8 cellular contexts compared by ENCODE assay signal in the genomic region with DNA sequence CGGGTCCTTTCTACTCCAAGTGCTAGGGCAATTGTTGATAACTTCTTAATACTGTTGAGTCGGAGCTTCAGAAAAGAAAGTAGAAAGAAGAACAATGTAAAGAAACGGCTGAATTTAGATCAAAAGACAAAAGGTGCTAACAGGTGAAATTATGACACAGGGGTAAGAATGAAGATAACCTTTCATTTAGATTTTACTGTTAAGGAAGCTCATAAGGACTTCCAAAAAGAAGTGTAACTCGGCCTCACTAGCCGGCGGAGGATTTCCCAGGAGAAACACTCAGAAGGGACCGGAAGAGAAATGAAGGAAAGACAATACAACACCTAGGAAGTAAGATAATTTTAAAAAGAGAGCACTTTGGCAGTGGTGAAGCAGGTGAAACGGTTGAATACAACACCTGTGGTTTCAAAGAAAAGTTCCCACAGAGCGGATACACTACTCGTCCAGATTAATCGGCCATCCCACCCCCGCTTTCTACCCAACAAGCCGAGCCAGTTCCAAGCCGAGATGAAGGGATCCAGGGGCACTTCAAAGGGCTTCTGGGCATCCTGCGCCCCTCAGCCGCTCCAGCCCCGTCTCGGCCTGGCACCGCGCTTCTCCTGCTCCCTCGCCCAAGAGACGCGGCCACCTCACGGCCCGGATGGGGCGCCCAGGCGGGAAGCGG. TPM values are rescaled to one million over a fixed set of nuclear protein-coding genes. Genes with fewer than 3 reads are reported as not detected.
DNase-seq lines count a peak whose midpoint lies in the region; ATAC-seq and TF ChIP-seq lines count a peak whose summit lies in the region.

No MANE protein-coding gene starts in this region.

- H3K9ac ChIP-seq in mammary epithelial cell (ENCODE audit: insufficient read depth, low read length): peak overlapping the region; percentile 78

- dilution Hi-C loops in mammary epithelial cell (cut with HindIII; ENCODE audit: low sequenced_read_pairs): no loop called here

- intact Hi-C loops in mammary epithelial cell (cut with micrococcal nuclease) (no loop called here), left colon (cut with DNase I, micrococcal nuclease) (loop anchor here in 1 of 2 donors (5.0 kb wide), 1 partner anchor 163 kb away; a partner anchor contains a TSS)

- in situ Hi-C loops in mammary epithelial cell (cut with MboI; ENCODE audit: low sequenced_read_pairs in 2 of 2): no loop called here
- in situ Hi-C loops in GM13976 (cut with MboI; ENCODE audit: low sequenced_read_pairs, unreplicated experiment): loop anchor here (10.0 kb wide), 1 partner anchor 161 kb away; a partner anchor contains a TSS

- peak overlapping the region; percentile 74 for H3K4me2 ChIP-seq in mammary epithelial cell (ENCODE audit: insufficient read depth, low read depth, low read length)

- H3K27me3 ChIP-seq in mammary epithelial cell (ENCODE audit: insufficient read depth, low read length) (no peaks in the 10 kb centered on the region), thymus (ENCODE audit: control insufficient read depth, insufficient read depth) (no peaks in the 10 kb centered on the region)

- H3K36me3 ChIP-seq in KOPT-K1 (ENCODE audit: insufficient read depth, low read length): peaks cover 44% of the 10 kb centered on the region
- peaks cover 3% of the 10 kb centered on the region for H3K36me3 ChIP-seq in mammary epithelial cell (ENCODE audit: insufficient read depth, low read length)
- H3K36me3 ChIP-seq in thymus (ENCODE audit: control insufficient read depth, insufficient read depth): peaks cover 21% of the 10 kb centered on the region

- H3K27ac ChIP-seq in KOPT-K1 (ENCODE audit: low read depth, low read length, poor library complexity, severe bottlenecking): peak overlapping the region; percentile 74
- peak overlapping the region; percentile 78 for H3K27ac ChIP-seq in mammary epithelial cell (ENCODE audit: insufficient read depth, low read depth, low read length)
- peak overlapping the region; percentile 65 for H3K27ac ChIP-seq in thymus (ENCODE audit: low read depth)

- H3K79me2 ChIP-seq in mammary epithelial cell (ENCODE audit: insufficient read depth, low read length): peaks cover 50% of the 10 kb centered on the region

- peak; percentile 16 for DNase-seq in mammary epithelial cell
- no peak for DNase-seq in left colon
- no peak for DNase-seq in GM13976 (ENCODE audit: low spot score)
- DNase-seq in cortex of kidney (lab: John Stamatoyannopoulos, UW): no peak

- ATAC-seq in GM21619 (IDR thresholded peaks at IDR 0.05; ENCODE audit: unreplicated experiment): peak; percentile 46
- peak; percentile 53 for ATAC-seq in left colon

- no TSS peak for BruUV-seq in mammary epithelial cell (replicated peaks; lab: Mats Ljungman, UMichigan)

- no peaks in the 10 kb centered on the region for H4K20me1 ChIP-seq in mammary epithelial cell (ENCODE audit: insufficient read depth, low read length)

- WGBS in mammary epithelial cell (ENCODE audit: low coverage, missing lambda C conversion rate): 2% methylated on average over 25 of the region's 28 CpGs
- 3% methylated on average over 28 of the region's 28 CpGs for WGBS in thymus

- H2AFZ ChIP-seq in mammary epithelial cell (ENCODE audit: low read depth, low read length): peak overlapping the region; percentile 97

- no peaks in the 10 kb centered on the region for H3K9me3 ChIP-seq in KOPT-K1 (ENCODE audit: insufficient read depth, low read length, poor library complexity, severe bottlenecking)
- no peaks in the 10 kb centered on the region for H3K9me3 ChIP-seq in mammary epithelial cell (replicated peaks; ENCODE audit: insufficient read depth, low read length)
- no peaks in the 10 kb centered on the region for H3K9me3 ChIP-seq in thymus (ENCODE audit: control insufficient read depth)

- H3K4me1 ChIP-seq in mammary epithelial cell (ENCODE audit: insufficient read depth, low read length) (peaks cover 16% of the 10 kb centered on the region), thymus (ENCODE audit: control insufficient read depth, insufficient read depth, low read length) (peaks cover 9% of the 10 kb centered on the region)

- CTCF ChIA-PET in mammary epithelial cell (lab: Charles Lee; ENCODE audit: low non-redundant PET): interaction anchor here (0.7 kb wide), 1 partner anchor 112 kb away, joined by 4 read pairs; no protein-coding TSS in a partner anchor

- TF ChIP-seq CTCF in GM12875 (IDR thresholded peaks at IDR 0.05; ENCODE audit: borderline replicate concordance, insufficient read depth, low read depth, low read length): no peak
- no peak for TF ChIP-seq CTCF in mammary epithelial cell (conservative IDR thresholded peaks at IDR 0.05 in 1 of 2, IDR thresholded peaks at IDR 0.05 in 1 of 2; ENCODE audit: extremely low read depth in 1 of 2, insufficient read depth in 1 of 2, low read depth in 1 of 2, low read length in 2 of 2)
- no peak for TF ChIP-seq CTCF in GM13976 (IDR thresholded peaks at IDR 0.05; ENCODE audit: borderline replicate concordance, control extremely low read depth, extremely low read depth, insufficient read depth, missing control alignments)

- H3K4me3 ChIP-seq in GM12875 (ENCODE audit: low read depth, low read length) (peak overlapping the region; percentile 79), mammary epithelial cell (replicated peaks in 1 of 3; ENCODE audit: insufficient read depth in 1 of 3, low read depth in 2 of 3, low read length in 3 of 3) (peak overlapping the region; percentile 77 to 98 (median 97)), thymus (ENCODE audit: low read length) (peak overlapping the region; percentile 96)

RNA-seq across cellular contexts. Expression of a gene that starts 0.7 kb away (rescaled TPM):
- total RNA-seq in mammary epithelial cell (10 to 100 TPM; 26.2 to 34.7 TPM), left colon (10 to 100 TPM; 45.3 to 45.8 TPM)
- polyA plus RNA-seq in mammary epithelial cell (25.0 TPM), thymus (10.5 TPM)
- 30.0 TPM for polyA minus RNA-seq in mammary epithelial cell
